ENCODE assay signal across 16 cellular contexts in the genomic region with DNA sequence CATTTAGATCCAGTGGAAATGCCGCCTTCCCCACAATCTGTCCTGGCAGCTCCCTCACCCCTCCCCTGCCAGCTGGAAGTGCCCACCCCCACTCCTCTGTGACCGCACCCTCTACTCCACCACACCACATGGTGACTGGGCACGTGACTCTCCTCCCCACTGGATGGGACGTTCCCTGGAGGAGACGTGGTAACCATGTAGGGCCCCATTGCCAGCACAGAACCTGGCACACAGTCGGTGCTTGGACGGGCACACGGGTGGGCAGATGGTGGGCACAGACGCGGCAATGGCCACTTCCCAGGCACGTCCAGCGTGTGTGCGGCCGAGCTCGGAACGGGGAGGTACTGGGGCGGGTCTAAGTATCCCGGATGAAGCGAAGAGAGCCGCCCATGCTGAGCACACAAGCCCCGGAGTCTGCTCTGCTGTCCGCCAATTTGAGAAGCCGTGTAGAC.
DNase-seq lines count a peak whose midpoint lies in the region; ATAC-seq and TF ChIP-seq lines count a peak whose summit lies in the region.
"Had no signal": no experiment of that assay in that cellular context is flagged by ENCODE, and none has a peak within 500 bp of the region (broad histone marks: within the 10 kb centered on the region; RNA-seq: fewer than 3 reads in every experiment).

No MANE protein-coding gene starts in this region.

- H3K4me3 ChIP-seq in heart left ventricle (no peak overlapping the region), left ventricle myocardium inferior (no peak overlapping the region), thymus (ENCODE audit: low read length) (no peak overlapping the region), vagina (no peak overlapping the region)
- H3K4me3 ChIP-seq: coronary artery, thoracic aorta had no signal

- H3K27ac Mint-ChIP-seq in T-helper 17 cell, result peak overlapping the region; percentile 67
- peak overlapping the region; percentile 96 for H3K27ac Mint-ChIP-seq in effector memory CD8-positive, alpha-beta T cell

- peak in 1 of 4 donors; percentile 18 for ATAC-seq in heart left ventricle
- ATAC-seq in T-helper 17 cell, result no peak
- ATAC-seq in effector memory CD8-positive, alpha-beta T cell (replicated peaks), result peak; percentile 12
- no peak for ATAC-seq in HG03108 (IDR thresholded peaks at IDR 0.05; ENCODE audit: unreplicated experiment)

- DNase-seq in heart left ventricle, result peak in 3 of 5 donors; percentile 9 to 53 (median 15)
- no peak for DNase-seq in left ventricle myocardium inferior
- DNase-seq in T-helper 17 cell, result no peak
- no peak for DNase-seq in effector memory CD8-positive, alpha-beta T cell
- DNase-seq in middle frontal gyrus (ENCODE audit: extremely low spot score, low spot score), result no peak
- no peak for DNase-seq in vagina (ENCODE audit: extremely low spot score in 2 of 2)
- DNase-seq: IMR-90; NCI-H187; NCI-H510A; stimulated activated CD4-positive, alpha-beta T cell treated with anti-CD3 and anti-CD28 coated beads, Interleukin-4, amount 100 ng/mL, for 24 hours; T-helper 9 cell had no signal

- H3K4me1 ChIP-seq in heart left ventricle (peaks cover 0 to 8% (median 0%) of the 10 kb centered on the region in 12 donors), left ventricle myocardium inferior (peaks cover 11% of the 10 kb centered on the region), thymus (ENCODE audit: control insufficient read depth, insufficient read depth, low read length) (no peaks in the 10 kb centered on the region), vagina (peaks cover 8% of the 10 kb centered on the region)

- no peaks in the 10 kb centered on the region for H3K9me3 ChIP-seq in heart left ventricle
- H3K9me3 ChIP-seq in left ventricle myocardium inferior (replicated peaks), result no peaks in the 10 kb centered on the region
- H3K9me3 ChIP-seq in T-helper 17 cell (ENCODE audit: control insufficient read depth, low read length, poor library complexity, severe bottlenecking), result no peaks in the 10 kb centered on the region
- no peaks in the 10 kb centered on the region for H3K9me3 ChIP-seq in thymus (ENCODE audit: control insufficient read depth)
- H3K9me3 ChIP-seq in vagina, result no peaks in the 10 kb centered on the region
- H3K9me3 ChIP-seq: thoracic aorta had no signal

- no peaks in the 10 kb centered on the region for H3K27me3 Mint-ChIP-seq in T-helper 17 cell
- H3K27me3 Mint-ChIP-seq in effector memory CD8-positive, alpha-beta T cell, result no peaks in the 10 kb centered on the region

- TF ChIP-seq POLR2A in heart left ventricle (IDR thresholded peaks at IDR 0.05) (no peak), vagina (IDR thresholded peaks at IDR 0.05) (no peak)

- 96 to 97% (median 97%) methylated on average over 23 of the region's 23 CpGs for WGBS in heart left ventricle, 4 donors
- 99% methylated on average over 23 of the region's 23 CpGs for WGBS in thymus

- intact Hi-C loops in heart left ventricle (cut with DNase I) (no loop called here), left ventricle myocardium inferior (cut with micrococcal nuclease) (no loop called here), vagina (cut with DNase I) (no loop called here)

- no peaks in the 10 kb centered on the region for H3K9me3 Mint-ChIP-seq in effector memory CD8-positive, alpha-beta T cell

- H3K36me3 ChIP-seq in heart left ventricle (no peaks in the 10 kb centered on the region), left ventricle myocardium inferior (peaks cover 4% of the 10 kb centered on the region), thymus (ENCODE audit: control insufficient read depth, insufficient read depth) (peaks cover 8% of the 10 kb centered on the region), vagina (no peaks in the 10 kb centered on the region)
- H3K36me3 ChIP-seq: thoracic aorta had no signal

- H3K4me3 Mint-ChIP-seq in T-helper 17 cell, result peak overlapping the region; percentile 67
- H3K4me3 Mint-ChIP-seq in effector memory CD8-positive, alpha-beta T cell, result peak overlapping the region; percentile 70 to 75

- peaks cover 2% of the 10 kb centered on the region for H3K36me3 Mint-ChIP-seq in T-helper 17 cell (ENCODE audit: low read depth)
- peaks cover 12% of the 10 kb centered on the region for H3K36me3 Mint-ChIP-seq in effector memory CD8-positive, alpha-beta T cell (ENCODE audit: insufficient read depth)

- H3K27me3 ChIP-seq in heart left ventricle (no peaks in the 10 kb centered on the region), left ventricle myocardium inferior (ENCODE audit: low read depth) (no peaks in the 10 kb centered on the region), thymus (ENCODE audit: control insufficient read depth, insufficient read depth) (no peaks in the 10 kb centered on the region), vagina (no peaks in the 10 kb centered on the region)

- no peak for TF ChIP-seq CTCF in heart left ventricle (IDR thresholded peaks at IDR 0.05)
- TF ChIP-seq CTCF in left ventricle myocardium inferior (IDR thresholded peaks at IDR 0.05; ENCODE audit: borderline replicate concordance), result no peak
- TF ChIP-seq CTCF in vagina (IDR thresholded peaks at IDR 0.05), result no peak

- H3K27ac ChIP-seq in heart left ventricle, result peak overlapping the region in 1 of 12 donors; percentile 8
- H3K27ac ChIP-seq in left ventricle myocardium inferior (replicated peaks), result no peak overlapping the region
- H3K27ac ChIP-seq in thymus (ENCODE audit: low read depth), result peak overlapping the region; percentile 69
- H3K27ac ChIP-seq in vagina, result no peak overlapping the region
- H3K27ac ChIP-seq: coronary artery, epithelial cell of prostate, thoracic aorta had no signal

- peaks cover 28% of the 10 kb centered on the region for H3K4me1 Mint-ChIP-seq in T-helper 17 cell
- peaks cover 32 to 36% of the 10 kb centered on the region in 2 donors for H3K4me1 Mint-ChIP-seq in effector memory CD8-positive, alpha-beta T cell (ENCODE audit: low read depth in 2 of 2)

Comparison
In these comparisons a context has a peak if more than half of its experiments do, and no peak if none do; other contexts are left out.
1. DNase-seq: peak in heart left ventricle (3 of 5); none in left ventricle myocardium inferior (single experiment), T-helper 17 cell (0 of 3), effector memory CD8-positive, alpha-beta T cell (0 of 3), middle frontal gyrus (single experiment) and vagina (0 of 2).